Comparison of ENCODE assay signal across 8 cellular contexts in genomic region chr4:118888666-118889312, GRCh38. TPM values are rescaled to one million over a fixed set of nuclear protein-coding genes. Genes with fewer than 3 reads are reported as not detected.
A peak's percentile ranks its signal among the peaks of the same experiment; 100 is the strongest.
DNase-seq lines count a peak whose midpoint lies in the region; ATAC-seq, FAIRE-seq and TF ChIP-seq lines count a peak whose summit lies in the region.

Gene SYNPO2 (plus strand): TSS chr4:118888854. CDS start chr4:118889037, 183 bp downstream.

- H3K27ac ChIP-seq in dorsolateral prefrontal cortex (peak within 1 kb of the TSS in 53 of 59 donors; percentile 8 to 88 (median 66)), HepG2 (ENCODE audit: extremely low read length, insufficient read depth, low read length) (no peak within 1 kb of the TSS)

- peak; percentile 83 for FAIRE-seq in GM12891 (lab: Jason Lieb, UNC)
- no peak for FAIRE-seq in HepG2 (lab: Jason Lieb, UNC)

- ATAC-seq in HG02678 (IDR thresholded peaks at IDR 0.05; ENCODE audit: unreplicated experiment): peak; percentile 82
- ATAC-seq in HepG2: peak; percentile 89

- BruUV-seq in HepG2 (replicated peaks; lab: Mats Ljungman, UMichigan): no TSS peak

- POLR2A ChIA-PET in HepG2 (lab: Yijun Ruan, JAX): no interaction called here

- no peaks in the 10 kb centered on the region for H3K79me2 ChIP-seq in HepG2 (ENCODE audit: insufficient read depth, low read length)

- H2AFZ ChIP-seq in HepG2 (ENCODE audit: low read length): no peak within 1 kb of the TSS

- TF ChIP-seq RAD21 in HepG2 (CRISPR knock-in tag; IDR thresholded peaks at IDR 0.05): no peak

- WGBS in HepG2 (ENCODE audit: low lambda C conversion rate): 25% methylated on average over 17 of the region's 29 CpGs

- in situ Hi-C loops in HepG2 (cut with HindIII; ENCODE audit: extremely low pct_ligation_motif_present, low pct_unique_long_range_greater_than_20kb): no loop called here

- intact Hi-C loops in dorsolateral prefrontal cortex (cut with DNase I): loop anchor here (5.0 kb wide), 2 partner anchors 51 to 116 kb away; partner anchors contain the start of gene SEC24D (in 1 of the 2)
- intact Hi-C loops in HepG2 (cut with micrococcal nuclease; ENCODE audit: unreplicated experiment): no loop called here

- peak within 1 kb of the TSS; percentile 68 for H3K4me2 ChIP-seq in HepG2 (ENCODE audit: low read depth, low read length)

- H3K36me3 ChIP-seq in HepG2 (replicated peaks in 1 of 2; ENCODE audit: control insufficient read depth in 1 of 2, insufficient read depth in 2 of 2, low read length in 2 of 2): no peaks in the 10 kb centered on the region

- TF ChIP-seq POLR2A in GM12891 (IDR thresholded peaks at IDR 0.05; ENCODE audit: low read depth, low read length): no peak
- no peak for TF ChIP-seq POLR2A in HepG2 (IDR thresholded peaks at IDR 0.05; ENCODE audit: insufficient read depth in 1 of 2, low read depth in 2 of 2, low read length in 2 of 2)

- no peaks in the 10 kb centered on the region for H4K20me1 ChIP-seq in HepG2 (ENCODE audit: insufficient read depth, low read length)

- TF ChIP-seq EP300 in HepG2 (IDR thresholded peaks at IDR 0.05; ENCODE audit: low read depth in 2 of 2, low read length in 2 of 2) (no peak), HepG2 (CRISPR knock-in tag; IDR thresholded peaks at IDR 0.05; ENCODE audit: borderline replicate concordance) (no peak)

- TF ChIP-seq CTCF in WI38 (IDR thresholded peaks at IDR 0.05; ENCODE audit: low read depth, low read length): no peak
- TF ChIP-seq CTCF in dorsolateral prefrontal cortex (IDR thresholded peaks at IDR 0.05 in 54 of 56, conservative IDR thresholded peaks at IDR 0.05 in 2 of 56; ENCODE audit: low read depth in 1 of 56, partially characterized antibody in 56 of 56): peak in 4 of 56 donors; percentile 11 to 25 (median 14)
- no peak for TF ChIP-seq CTCF in HepG2 (CRISPR knock-in tag; IDR thresholded peaks at IDR 0.05)

- H3K4me3 ChIP-seq in WI38 (ENCODE audit: low read depth, low read length): peak within 1 kb of the TSS; percentile 58
- H3K4me3 ChIP-seq in dorsolateral prefrontal cortex: peak within 1 kb of the TSS; percentile 36 to 77 (median 60)
- peak within 1 kb of the TSS in 2 of 3 experiments; percentile 16 to 56; a peak in 2 of 6 replicates for H3K4me3 ChIP-seq in HepG2 (replicated peaks in 1 of 3; ENCODE audit: insufficient read depth in 1 of 3, low read depth in 2 of 3, low read length in 3 of 3)

- H3K4me1 ChIP-seq in HepG2 (ENCODE audit: insufficient read depth, low read length): peaks cover 10% of the 10 kb centered on the region; the same call in 1 of the 2 replicates

- no peak within 1 kb of the TSS for H3K9ac ChIP-seq in HepG2 (ENCODE audit: insufficient read depth, low read depth, low read length)

- H3K27me3 ChIP-seq in dorsolateral prefrontal cortex (no peaks in the 10 kb centered on the region), HepG2 (ENCODE audit: control insufficient read depth in 1 of 2, insufficient read depth in 2 of 2, low read length in 2 of 2) (peaks cover 0 to 22% of the 10 kb centered on the region in 2 experiments; a peak in 2 of 5 replicates)

- H3K9me3 ChIP-seq in HepG2 (ENCODE audit: low read length): no peaks in the 10 kb centered on the region

- CTCF ChIA-PET in HepG2 (lab: Yijun Ruan, JAX; ENCODE audit: low intra/inter-chr PET ratio, low total read pairs): interaction anchor here (3.1 kb wide), 1 partner anchor 116 kb away, joined by 20 read pairs; no protein-coding TSS in a partner anchor

- DNase-seq in GM12891 (ENCODE audit: insufficient read length, low spot score): peak; percentile 21
- DNase-seq in NCI-H1417 treated with DMSO at 0.1 percent for 48 hours (lab: John Stamatoyannopoulos, UW): peak; percentile 35
- peak; percentile 35 to 78 (median 71) for DNase-seq in dorsolateral prefrontal cortex
- no peak for DNase-seq in HepG2 (ENCODE audit: low spot score)
- peak; percentile 13 for DNase-seq in stimulated activated CD4-positive, alpha-beta T cell treated with anti-CD3 and anti-CD28 coated beads, Interleukin-4, amount 100 ng/mL, for 1 hour
- no peak for DNase-seq in NCI-H1694 treated with DMSO at 0.1 percent for 48 hours (lab: John Stamatoyannopoulos, UW)

TF ChIP-seq in GM12891, 5 proteins besides CTCF, POLR2A, EP300 and RAD21:
- TF ChIP-seq POLR2AphosphoS5 (IDR thresholded peaks at IDR 0.05; ENCODE audit: low read depth, low read length) (no peak), POU2F2 (IDR thresholded peaks at IDR 0.05; ENCODE audit: low read depth, low read length) (no peak), PAX5 (IDR thresholded peaks at IDR 0.05; ENCODE audit: insufficient read depth, low read length, severe bottlenecking) (no peak), TAF1 (IDR thresholded peaks at IDR 0.05; ENCODE audit: low read depth, low read length) (no peak), SPI1 (IDR thresholded peaks at IDR 0.05; ENCODE audit: low read depth, low read length) (no peak)

TF ChIP-seq in HepG2, 621 proteins besides CTCF, POLR2A, EP300 and RAD21 (continues in another document):
- peak; percentile 26; the same call in 1 of the 2 replicates for TF ChIP-seq CEBPG (CRISPR knock-in tag; IDR thresholded peaks at IDR 0.05)
- TF ChIP-seq, protein P1, sequence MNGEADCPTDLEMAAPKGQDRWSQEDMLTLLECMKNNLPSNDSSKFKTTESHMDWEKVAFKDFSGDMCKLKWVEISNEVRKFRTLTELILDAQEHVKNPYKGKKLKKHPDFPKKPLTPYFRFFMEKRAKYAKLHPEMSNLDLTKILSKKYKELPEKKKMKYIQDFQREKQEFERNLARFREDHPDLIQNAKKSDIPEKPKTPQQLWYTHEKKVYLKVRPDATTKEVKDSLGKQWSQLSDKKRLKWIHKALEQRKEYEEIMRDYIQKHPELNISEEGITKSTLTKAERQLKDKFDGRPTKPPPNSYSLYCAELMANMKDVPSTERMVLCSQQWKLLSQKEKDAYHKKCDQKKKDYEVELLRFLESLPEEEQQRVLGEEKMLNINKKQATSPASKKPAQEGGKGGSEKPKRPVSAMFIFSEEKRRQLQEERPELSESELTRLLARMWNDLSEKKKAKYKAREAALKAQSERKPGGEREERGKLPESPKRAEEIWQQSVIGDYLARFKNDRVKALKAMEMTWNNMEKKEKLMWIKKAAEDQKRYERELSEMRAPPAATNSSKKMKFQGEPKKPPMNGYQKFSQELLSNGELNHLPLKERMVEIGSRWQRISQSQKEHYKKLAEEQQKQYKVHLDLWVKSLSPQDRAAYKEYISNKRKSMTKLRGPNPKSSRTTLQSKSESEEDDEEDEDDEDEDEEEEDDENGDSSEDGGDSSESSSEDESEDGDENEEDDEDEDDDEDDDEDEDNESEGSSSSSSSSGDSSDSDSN (CRISPR knock-in tag; IDR thresholded peaks at IDR 0.05): peak; percentile 87

RNA-seq across cellular contexts. Expression of gene SYNPO2, which starts in this region (rescaled TPM):
- 0.13 TPM for polyA plus RNA-seq in GM12891 (2012; ENCODE audit: low read depth, missing spikeins)
- total RNA-seq in dorsolateral prefrontal cortex (10 to 100 TPM; 19.6 to 90.2 (median 34.3) TPM), HepG2 (2016; rRNA removed; fragmentation: Illumina TruSeq; extraction: Trizol) (0.04 TPM in 1 of 2 replicates, not detected in the other)
- total RNA-seq in HepG2 (2016; cell fraction: cytosol; rRNA removed; fragmentation: Illumina TruSeq; extraction: Trizol; ENCODE audit: low read depth): not detected in 2 replicates
- not detected in 2 replicates for total RNA-seq in HepG2 (2016; cell fraction: insoluble cytoplasmic fraction; rRNA removed; fragmentation: Illumina TruSeq; extraction: Trizol)
- 0.03 TPM in 1 of 2 replicates, not detected in the other for total RNA-seq in HepG2 (2016; cell fraction: membrane; rRNA removed; fragmentation: Illumina TruSeq; extraction: Trizol)
- total RNA-seq in HepG2 (2016; cell fraction: nucleus; rRNA removed; fragmentation: Illumina TruSeq; extraction: Trizol): 0.06 TPM in 1 of 2 replicates, not detected in the other
- polyA plus RNA-seq in HepG2 (2011; rRNA removed): 0.01 TPM in 1 of 2 replicates, not detected in the other
- 0.01 TPM in 1 of 2 replicates, not detected in the other for polyA plus RNA-seq in HepG2 (2011; cell fraction: cytosol; rRNA removed)
- polyA plus RNA-seq in HepG2 (2011; cell fraction: nucleus; rRNA removed): not detected in 2 replicates
- 0.04 TPM in 2 replicates for polyA plus RNA-seq in HepG2 (2012)
- 0.03 TPM in 1 of 2 replicates, not detected in the other for polyA plus RNA-seq in HepG2 (2016; cell fraction: cytosol; fragmentation: Illumina TruSeq; extraction: Trizol; ENCODE audit: low read depth)
- polyA plus RNA-seq in HepG2 (2016; cell fraction: insoluble cytoplasmic fraction; fragmentation: Illumina TruSeq; extraction: Trizol; ENCODE audit: low read depth): not detected in 2 replicates
- polyA plus RNA-seq in HepG2 (2016; cell fraction: membrane; fragmentation: Illumina TruSeq; extraction: Trizol; ENCODE audit: low read depth): not detected in 2 replicates
- polyA plus RNA-seq in HepG2 (2016; cell fraction: nucleus; fragmentation: Illumina TruSeq; extraction: Trizol; ENCODE audit: insufficient read depth, low read depth): 0.15 TPM in 2 replicates
- 0.63 TPM in 1 of 2 replicates, not detected in the other for polyA minus RNA-seq in HepG2 (2011; rRNA and poly(A)+ RNA removed; ENCODE audit: low replicate concordance)
- not detected in 2 replicates for polyA minus RNA-seq in HepG2 (2011; cell fraction: cytosol; rRNA and poly(A)+ RNA removed)
- polyA minus RNA-seq in HepG2 (2011; cell fraction: nucleus; rRNA and poly(A)+ RNA removed): 0.12 TPM in 1 of 2 replicates, not detected in the other

Comparison
In these comparisons a context has a peak if more than half of its experiments do, and no peak if none do; other contexts are left out.
1. RNA of gene SYNPO2 (total RNA-seq): 19.6 to 90.2 TPM in dorsolateral prefrontal cortex; 0.03 to 0.06 TPM in HepG2; every median in the first group is over 10 times any median in the second.
2. Peak in ATAC-seq, H3K4me3 ChIP-seq and H3K4me2 ChIP-seq in HepG2; RNA of the gene not detected or under 1 TPM.
3. DNase-seq: peak in GM12891 (single experiment), NCI-H1417 treated with DMSO at 0.1 percent for 48 hours (single experiment), dorsolateral prefrontal cortex (10 of 10) and stimulated activated CD4-positive, alpha-beta T cell treated with anti-CD3 and anti-CD28 coated beads, Interleukin-4, amount 100 ng/mL, for 1 hour (single experiment); none in HepG2 (single experiment) and NCI-H1694 treated with DMSO at 0.1 percent for 48 hours (single experiment).
4. Peak in every context shown above with its lines, with median percentiles within 50 percentile points of each other: H3K4me3 ChIP-seq.